In the genomic region with DNA sequence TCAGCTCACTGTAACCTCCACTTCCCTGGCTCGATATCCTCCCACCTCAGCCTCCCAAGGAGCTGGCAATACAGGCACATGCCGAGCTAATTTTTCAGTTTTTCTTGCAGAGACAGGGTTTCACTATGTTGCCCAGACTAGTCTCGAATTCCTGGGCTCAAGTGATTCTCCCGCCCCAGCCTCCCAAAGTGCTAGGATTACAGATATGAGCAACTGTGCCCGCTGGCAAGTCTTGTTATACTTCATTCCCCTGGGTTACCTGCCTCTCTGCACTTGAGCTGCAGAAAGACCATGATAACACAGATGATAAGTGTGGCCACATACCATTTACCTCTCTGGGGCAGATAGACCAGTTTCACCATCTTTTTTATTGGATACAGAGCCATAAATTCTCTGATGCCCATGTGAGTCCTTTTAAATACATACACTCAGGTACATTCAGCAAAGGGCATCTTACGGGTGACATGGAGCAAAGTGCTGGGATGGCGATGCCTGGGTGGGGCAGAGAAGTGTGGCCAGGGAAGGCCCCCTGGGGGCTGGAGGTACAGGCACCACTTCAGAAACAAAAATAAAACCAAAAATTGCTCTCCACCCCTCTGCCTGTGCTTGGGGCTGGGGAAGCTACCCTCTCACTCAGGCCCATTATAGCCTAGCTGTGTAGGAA, we compare ENCODE assay signal across 28 cellular contexts. TPM values are rescaled to one million over a fixed set of nuclear protein-coding genes. Genes with fewer than 3 reads are reported as not detected.
DNase-seq lines count a peak whose midpoint lies in the region; ATAC-seq and TF ChIP-seq lines count a peak whose summit lies in the region.
"Had no signal": no experiment of that assay in that cellular context is flagged by ENCODE, and none has a peak within 500 bp of the region (broad histone marks: within the 10 kb centered on the region; RNA-seq: fewer than 3 reads in every experiment).

No MANE protein-coding gene starts in this region.

- H3K36me3 Mint-ChIP-seq in activated CD4-positive, alpha-beta memory T cell treated with anti-CD3 and anti-CD28 coated beads for 36 hours, result peaks cover 22% of the 10 kb centered on the region

- H3K4me3 ChIP-seq in NB4 (ENCODE audit: low read depth, low read length) (no peak overlapping the region), adrenal gland (no peak overlapping the region), trophoblast cell (ENCODE audit: low read depth, low read length) (no peak overlapping the region), body of pancreas (no peak overlapping the region)
- H3K4me3 ChIP-seq: Peyer's patch, SJSA1 had no signal

- no peak overlapping the region for H3K14ac ChIP-seq in trophoblast cell (ENCODE audit: low read length)

- no peaks in the 10 kb centered on the region for H3K79me1 ChIP-seq in trophoblast cell (ENCODE audit: low read length)

- in situ Hi-C loops in GM13977 (cut with MboI; ENCODE audit: low pct_unique_long_range_greater_than_20kb, low sequenced_read_pairs, unreplicated experiment), result no loop called here

- no peaks in the 10 kb centered on the region for H3K27me3 Mint-ChIP-seq in activated CD4-positive, alpha-beta memory T cell treated with anti-CD3 and anti-CD28 coated beads for 36 hours
- H3K27me3 Mint-ChIP-seq: activated CD4-positive, alpha-beta T cell treated with anti-CD3 and anti-CD28 coated beads, Interleukin-2, amount 10 ng/mL, durations not matched to agents 24 days and 14 days; CD4-positive, alpha-beta T cell; naive thymus-derived CD4-positive, alpha-beta T cell; T-helper 17 cell had no signal

- no peak for ATAC-seq in body of pancreas
- ATAC-seq: T-helper 17 cell had no signal

- no peak overlapping the region for H3K9ac ChIP-seq in trophoblast cell (ENCODE audit: low read length)

- no peak overlapping the region for H3K27ac Mint-ChIP-seq in activated CD4-positive, alpha-beta memory T cell treated with anti-CD3 and anti-CD28 coated beads for 36 hours
- H3K27ac Mint-ChIP-seq: activated CD4-positive, alpha-beta T cell treated with anti-CD3 and anti-CD28 coated beads, Interleukin-2, amount 10 ng/mL, durations not matched to agents 24 days and 14 days; CD4-positive, alpha-beta T cell had no signal

- POLR2A ChIA-PET in activated CD4-positive, alpha-beta memory T cell treated with anti-CD3 and anti-CD28 coated beads for 36 hours (lab: Charles Lee), result interaction anchor here (2.2 kb wide), 1 partner anchor 9 kb away, joined by 7 read pairs; no protein-coding TSS in a partner anchor

- TF ChIP-seq POLR2A in NB4 (IDR thresholded peaks at IDR 0.05; ENCODE audit: extremely low read depth, insufficient read length), result peak; percentile 11
- no peak for TF ChIP-seq POLR2A in adrenal gland (IDR thresholded peaks at IDR 0.05)
- no peak for TF ChIP-seq POLR2A in body of pancreas (IDR thresholded peaks at IDR 0.05)

- H3K9me3 ChIP-seq in adrenal gland (replicated peaks in 1 of 3) (no peaks in the 10 kb centered on the region), trophoblast cell (ENCODE audit: insufficient read depth, low read depth, low read length) (peaks cover 2% of the 10 kb centered on the region), body of pancreas (no peaks in the 10 kb centered on the region)
- H3K9me3 ChIP-seq: Peyer's patch, SJSA1 had no signal

- H3K79me2 ChIP-seq in trophoblast cell (ENCODE audit: control insufficient read depth, insufficient read depth, low read length, poor library complexity), result no peaks in the 10 kb centered on the region

- H3K27me3 ChIP-seq in adrenal gland, result no peaks in the 10 kb centered on the region
- H3K27me3 ChIP-seq in trophoblast cell (ENCODE audit: insufficient read depth, low read length), result no peaks in the 10 kb centered on the region
- no peaks in the 10 kb centered on the region for H3K27me3 ChIP-seq in body of pancreas
- H3K27me3 ChIP-seq: Peyer's patch, SJSA1 had no signal

- intact Hi-C loops in adrenal gland (cut with DNase I) (no loop called here), body of pancreas (cut with DNase I) (no loop called here)
- intact Hi-C loops in activated CD4-positive, alpha-beta memory T cell treated with anti-CD3 and anti-CD28 coated beads for 36 hours (cut with micrococcal nuclease), result no loop called here

- H4K12ac ChIP-seq in trophoblast cell (ENCODE audit: low read depth, low read length), result no peak overlapping the region

- no peak overlapping the region for H4K91ac ChIP-seq in trophoblast cell (ENCODE audit: low read depth, low read length)

- no peak overlapping the region for H3K18ac ChIP-seq in trophoblast cell (ENCODE audit: low read length)

- no peaks in the 10 kb centered on the region for H3K9me3 Mint-ChIP-seq in activated CD4-positive, alpha-beta memory T cell treated with anti-CD3 and anti-CD28 coated beads for 36 hours
- H3K9me3 Mint-ChIP-seq: activated CD4-positive, alpha-beta T cell treated with anti-CD3 and anti-CD28 coated beads, Interleukin-2, amount 10 ng/mL, durations not matched to agents 24 days and 14 days; CD4-positive, alpha-beta T cell; naive thymus-derived CD4-positive, alpha-beta T cell had no signal

- no peak overlapping the region for H2AFZ ChIP-seq in trophoblast cell (ENCODE audit: insufficient read depth, low read length, poor library complexity)

- DNase-seq in NB4 (ENCODE audit: low read depth) (no peak), adrenal gland (no peak), trophoblast cell (peak; percentile 72 to 86), GM13977 (ENCODE audit: low spot score) (no peak), body of pancreas (no peak), glomerular visceral epithelial cell (ENCODE audit: extremely low spot score) (no peak)
- no peak for DNase-seq in activated CD4-positive, alpha-beta memory T cell treated with anti-CD3 and anti-CD28 coated beads for 36 hours
- DNase-seq: activated CD4-positive, alpha-beta T cell treated with anti-CD3 and anti-CD28 coated beads, Interleukin-2, amount 10 ng/mL, durations not matched to agents 24 days and 14 days; activated gamma-delta T cell treated with Interleukin-2 at 50 U/mL for 16 hours; activated T-cell treated with anti-CD3 and anti-CD28 coated beads for 4 hours; amygdala; CD4-positive, alpha-beta T cell; DMS 273 treated with DMSO at 0.1 percent for 48 hours; mesendoderm; naive thymus-derived CD4-positive, alpha-beta T cell; NCI-H1092; NCI-H2029; NCI-H226; occipital lobe; Peyer's patch; retina; stimulated activated CD4-positive, alpha-beta T cell treated with anti-CD3 and anti-CD28 coated beads, Interleukin-2, amount 100 ng/mL, for 48 hours; T-helper 17 cell had no signal

- CTCF ChIA-PET in activated CD4-positive, alpha-beta memory T cell treated with anti-CD3 and anti-CD28 coated beads for 36 hours (lab: Charles Lee), result interaction anchor here (1.3 to 1.6 kb wide), 2 partner anchors 35 to 41 kb away, joined by 4 to 5 read pairs; a partner anchor contains a TSS

- no peak overlapping the region for H3K23ac ChIP-seq in trophoblast cell (ENCODE audit: low read length)

- 71 to 89% (median 85%) methylated on average over 7 of the region's 7 CpGs for WGBS in adrenal gland, 4 donors
- no CpG with 5 or more reads among the region's 7 CpGs for WGBS in trophoblast cell (ENCODE audit: extremely low coverage, insufficient coverage, insufficient read length)
- 95 to 99% methylated on average over 7 of the region's 7 CpGs for WGBS in body of pancreas, 2 donors

- H3K4me2 ChIP-seq in trophoblast cell (ENCODE audit: low read length), result no peak overlapping the region

- H3K36me3 ChIP-seq in adrenal gland (replicated peaks in 1 of 2) (peaks cover 0 to 47% of the 10 kb centered on the region in 2 donors), trophoblast cell (ENCODE audit: control insufficient read depth in 1 of 2, insufficient read depth in 2 of 2, low read length in 2 of 2) (peaks cover 35 to 48% of the 10 kb centered on the region in 2 experiments), body of pancreas (replicated peaks in 1 of 2; ENCODE audit: insufficient read depth in 1 of 2, low read depth in 2 of 2) (peaks cover 0 to 12% of the 10 kb centered on the region in 2 donors)

- no peak overlapping the region for H2AK5ac ChIP-seq in trophoblast cell (ENCODE audit: low read length)

- H2BK5ac ChIP-seq in trophoblast cell (ENCODE audit: low read depth, low read length, poor library complexity), result no peak overlapping the region

- peaks cover 17 to 32% of the 10 kb centered on the region in 2 donors for H3K4me1 ChIP-seq in adrenal gland (replicated peaks in 1 of 2)
- H3K4me1 ChIP-seq in trophoblast cell (ENCODE audit: control insufficient read depth in 1 of 2, insufficient read depth in 2 of 2, low read length in 2 of 2), result no peaks in the 10 kb centered on the region
- peaks cover 17% of the 10 kb centered on the region for H3K4me1 ChIP-seq in body of pancreas
- H3K4me1 ChIP-seq: Peyer's patch, SJSA1 had no signal

- H3K27ac ChIP-seq in C4-2B (peak overlapping the region; percentile 38), adrenal gland (peak overlapping the region; percentile 42 to 79 (median 65)), trophoblast cell (ENCODE audit: low read depth, low read length) (no peak overlapping the region), body of pancreas (no peak overlapping the region)
- H3K27ac ChIP-seq: Peyer's patch, SJSA1 had no signal

- no peaks in the 10 kb centered on the region for H3K4me1 Mint-ChIP-seq in activated CD4-positive, alpha-beta memory T cell treated with anti-CD3 and anti-CD28 coated beads for 36 hours (ENCODE audit: low read depth)
- H3K4me1 Mint-ChIP-seq: activated CD4-positive, alpha-beta T cell treated with anti-CD3 and anti-CD28 coated beads, Interleukin-2, amount 10 ng/mL, durations not matched to agents 24 days and 14 days had no signal

- TF ChIP-seq CTCF in C4-2B (conservative IDR thresholded peaks at IDR 0.05) (no peak), NB4 (IDR thresholded peaks at IDR 0.05; ENCODE audit: low read depth, low read length) (no peak), adrenal gland (IDR thresholded peaks at IDR 0.05) (no peak), GM13977 (IDR thresholded peaks at IDR 0.05; ENCODE audit: extremely low read depth, insufficient read depth, missing control alignments) (no peak), body of pancreas (IDR thresholded peaks at IDR 0.05) (no peak)

- no peak overlapping the region for H3K4ac ChIP-seq in trophoblast cell (ENCODE audit: low read depth, low read length)

- H2BK120ac ChIP-seq in trophoblast cell (ENCODE audit: insufficient read depth, low read length, poor library complexity), result no peak overlapping the region

- no peak overlapping the region for H2BK12ac ChIP-seq in trophoblast cell (ENCODE audit: low read length)

- no peak overlapping the region for H3K4me3 Mint-ChIP-seq in activated CD4-positive, alpha-beta memory T cell treated with anti-CD3 and anti-CD28 coated beads for 36 hours
- H3K4me3 Mint-ChIP-seq: activated CD4-positive, alpha-beta T cell treated with anti-CD3 and anti-CD28 coated beads, Interleukin-2, amount 10 ng/mL, durations not matched to agents 24 days and 14 days; CD4-positive, alpha-beta T cell; naive thymus-derived CD4-positive, alpha-beta T cell; T-helper 17 cell had no signal

- H4K8ac ChIP-seq in trophoblast cell (ENCODE audit: low read depth, low read length), result no peak overlapping the region

RNA-seq across cellular contexts. Expression of a gene that starts 20.4 kb away (rescaled TPM):
- 100 to 1,000 TPM; 203 to 581 (median 294) TPM for total RNA-seq in adrenal gland
- 100 to 1,000 TPM; 120 to 424 (median 246) TPM for polyA plus RNA-seq in adrenal gland
- 331 and 367 TPM in 2 replicates for polyA plus RNA-seq in trophoblast cell (2013)
- 10 to 100 TPM; 88.7 to 92.3 TPM for total RNA-seq in body of pancreas
- total RNA-seq in activated CD4-positive, alpha-beta memory T cell treated with anti-CD3 and anti-CD28 coated beads for 36 hours, result 100 to 1,000 TPM; 499 to 541 TPM

RNA-seq across cellular contexts. Expression of a gene that starts 21.4 kb away (rescaled TPM):
- 10 to 100 TPM; 24.4 to 76.3 (median 33.3) TPM for total RNA-seq in adrenal gland
- 10 to 100 TPM; 37.9 to 65.8 (median 63.2) TPM for polyA plus RNA-seq in adrenal gland
- polyA plus RNA-seq in trophoblast cell (2013), result 14.9 and 15.3 TPM in 2 replicates
- total RNA-seq in body of pancreas, result 10 to 100 TPM; 11.7 to 21.4 TPM
- total RNA-seq in activated CD4-positive, alpha-beta memory T cell treated with anti-CD3 and anti-CD28 coated beads for 36 hours, result 10 to 100 TPM; 12.9 to 13.6 TPM

RNA-seq across cellular contexts. Expression of a gene that starts 29.8 kb away (rescaled TPM):
- total RNA-seq in adrenal gland, result 1 to 10 TPM; 4.4 to 8.1 (median 6.0) TPM
- polyA plus RNA-seq in adrenal gland, result 10 to 100 TPM in 1 of 3 donors, 1 to 10 TPM in 2; 1.8 to 12.0 (median 3.7) TPM
- polyA plus RNA-seq in trophoblast cell (2013), result 0.60 and 0.71 TPM in 2 replicates
- total RNA-seq in body of pancreas, result 10 to 100 TPM in 1 of 2 donors, 1 to 10 TPM in 1; 4.3 to 11.2 TPM
- 10 to 100 TPM; 15.2 to 15.6 TPM for total RNA-seq in activated CD4-positive, alpha-beta memory T cell treated with anti-CD3 and anti-CD28 coated beads for 36 hours

RNA-seq across cellular contexts. Expression of a gene that starts 38.9 kb away (rescaled TPM):
- total RNA-seq in adrenal gland (under 1 TPM in 1 of 8 donors, not detected in 7; 0.30 TPM), body of pancreas (not detected)
- under 1 TPM in 2 of 3 donors, not detected in 1; 0.20 to 0.32 TPM for polyA plus RNA-seq in adrenal gland
- 0.03 and 0.04 TPM in 2 replicates for polyA plus RNA-seq in trophoblast cell (2013)
- total RNA-seq in activated CD4-positive, alpha-beta memory T cell treated with anti-CD3 and anti-CD28 coated beads for 36 hours, result under 1 TPM; 0.24 to 0.34 TPM
- total RNA-seq: cardiac septum, LHCN-M2, occipital lobe, Peyer's patch, SJSA1, urinary bladder had no signal
- polyA plus RNA-seq: naive thymus-derived CD4-positive, alpha-beta T cell had no signal

RNA-seq across cellular contexts. Expression of a gene that starts 40.4 kb away (rescaled TPM):
- total RNA-seq in adrenal gland, result 10 to 100 TPM in 7 of 8 donors, 1 to 10 TPM in 1; 8.7 to 35.0 (median 27.8) TPM
- polyA plus RNA-seq in adrenal gland, result 10 to 100 TPM; 25.7 to 45.4 (median 34.7) TPM
- polyA plus RNA-seq in trophoblast cell (2013), result 11.7 and 11.8 TPM in 2 replicates
- total RNA-seq in body of pancreas, result 10 to 100 TPM; 10.1 to 19.4 TPM
- 10 to 100 TPM; 40.0 to 42.0 TPM for total RNA-seq in activated CD4-positive, alpha-beta memory T cell treated with anti-CD3 and anti-CD28 coated beads for 36 hours

Comparison
In these comparisons a context has a peak if more than half of its experiments do, and no peak if none do; other contexts are left out.
1. H3K27ac ChIP-seq: peak in C4-2B (single experiment) and adrenal gland (5 of 5); none in trophoblast cell (single experiment) and body of pancreas (0 of 4).
2. DNase-seq: peak in trophoblast cell (2 of 2); none in NB4 (single experiment), adrenal gland (0 of 7), GM13977 (single experiment), body of pancreas (0 of 4), activated CD4-positive, alpha-beta memory T cell treated with anti-CD3 and anti-CD28 coated beads for 36 hours (single experiment) and glomerular visceral epithelial cell (single experiment).